ENCODE assay signal across 1 cellular context in genomic region chr11:64531422-64531821, GRCh38.
A peak's percentile ranks its signal among the peaks of the same experiment; 100 is the strongest.
TF ChIP-seq lines count a peak whose summit lies in the region.

No MANE protein-coding gene starts in this region.

TF ChIP-seq in HEK293, 187 proteins besides CTCF, POLR2A, EP300 and RAD21:
- TF ChIP-seq ZNF768 (tag by site-specific recombination; IDR thresholded peaks at IDR 0.05) (peak; percentile 56; the same call in 1 of the 2 replicates), ZNF280D (tag by site-specific recombination; IDR thresholded peaks at IDR 0.05) (no peak)
